12 cellular contexts compared by ENCODE assay signal in genomic region chr4:129322947-129323346, GRCh38.
DNase-seq lines count a peak whose midpoint lies in the region; ATAC-seq and TF ChIP-seq lines count a peak whose summit lies in the region.
"Had no signal": no experiment of that assay in that cellular context is flagged by ENCODE, and none has a peak within 500 bp of the region (broad histone marks: within the 10 kb centered on the region; RNA-seq: fewer than 3 reads in every experiment).

No MANE protein-coding gene starts in this region.

- H3K4me2 ChIP-seq in neural progenitor cell = peak overlapping the region; percentile 5

- no peak overlapping the region for H3K27ac ChIP-seq in neural progenitor cell
- H3K27ac ChIP-seq: 22Rv1; BLaER1 treated with 17β-estradiol and CSF1 and Interleukin-3, amounts not matched to agents 10 nM and 100 nM had no signal

- peak; percentile 18 for DNase-seq in NCI-H146 (lab: John Stamatoyannopoulos, UW)
- DNase-seq in NCI-H146 treated with DMSO at 0.1 percent for 48 hours (lab: John Stamatoyannopoulos, UW; ENCODE audit: unreplicated experiment) = no peak
- peak; percentile 35 for DNase-seq in NCI-H2227 treated with DMSO at 0.1 percent for 48 hours (lab: John Stamatoyannopoulos, UW)
- peak; percentile 10 for DNase-seq in iPS-NIHi7 (ENCODE audit: extremely low spot score)
- peak; percentile 45 for DNase-seq in neural progenitor cell (ENCODE audit: low spot score)
- no peak for DNase-seq in stimulated activated CD8-positive, alpha-beta memory T cell treated with anti-CD3 and anti-CD28 coated beads, Interleukin-4, amount 100 ng/mL, for 48 hours
- no peak for DNase-seq in effector memory CD8-positive, alpha-beta T cell
- DNase-seq: CD4-positive, CD25-positive, alpha-beta regulatory T cell; H9 had no signal

- no peaks in the 10 kb centered on the region for H3K36me3 ChIP-seq in neural progenitor cell
- H3K36me3 ChIP-seq: BLaER1 treated with 17β-estradiol and CSF1 and Interleukin-3, amounts not matched to agents 10 nM and 100 nM had no signal

- peaks cover 18% of the 10 kb centered on the region for H3K4me1 ChIP-seq in neural progenitor cell

- no peak overlapping the region for H3K27ac Mint-ChIP-seq in neural progenitor cell
- no peak overlapping the region for H3K27ac Mint-ChIP-seq in effector memory CD8-positive, alpha-beta T cell
- H3K27ac Mint-ChIP-seq: CD4-positive, CD25-positive, alpha-beta regulatory T cell; H9 had no signal

- H3F3A ChIP-seq in neural progenitor cell (ENCODE audit: low read depth) = no peaks in the 10 kb centered on the region

- no peak overlapping the region for H2AFZ ChIP-seq in neural progenitor cell (replicated peaks)

- no peak overlapping the region for H3K9ac ChIP-seq in neural progenitor cell
- H3K9ac ChIP-seq: BLaER1 treated with 17β-estradiol and CSF1 and Interleukin-3, amounts not matched to agents 10 nM and 100 nM had no signal

- ATAC-seq in activated CD4-positive, CD25-positive, alpha-beta regulatory T cell treated with anti-CD3 and anti-CD28 coated beads, Interleukin-2, amount 50 U/mL, for 24 hours = no peak
- no peak for ATAC-seq in effector memory CD8-positive, alpha-beta T cell (replicated peaks)

- no peaks in the 10 kb centered on the region for H3K36me3 Mint-ChIP-seq in neural progenitor cell
- H3K36me3 Mint-ChIP-seq in effector memory CD8-positive, alpha-beta T cell (ENCODE audit: insufficient read depth) = peaks cover 2% of the 10 kb centered on the region
- H3K36me3 Mint-ChIP-seq: CD4-positive, CD25-positive, alpha-beta regulatory T cell had no signal

- H3K4me1 Mint-ChIP-seq in neural progenitor cell = peaks cover 15% of the 10 kb centered on the region
- no peaks in the 10 kb centered on the region for H3K4me1 Mint-ChIP-seq in effector memory CD8-positive, alpha-beta T cell (ENCODE audit: low read depth in 2 of 2)
- H3K4me1 Mint-ChIP-seq: CD4-positive, CD25-positive, alpha-beta regulatory T cell had no signal

- TF ChIP-seq CTCF in neural progenitor cell (IDR thresholded peaks at IDR 0.05) = no peak

- no peak overlapping the region for H3K4me3 ChIP-seq in neural progenitor cell
- H3K4me3 ChIP-seq: BLaER1 treated with 17β-estradiol and CSF1 and Interleukin-3, amounts not matched to agents 10 nM and 100 nM had no signal

- H3K79me2 ChIP-seq in neural progenitor cell (ENCODE audit: low read depth) = no peaks in the 10 kb centered on the region

- H4K20me1 ChIP-seq in neural progenitor cell (ENCODE audit: low read depth) = no peaks in the 10 kb centered on the region
- H4K20me1 ChIP-seq: BLaER1 treated with 17β-estradiol and CSF1 and Interleukin-3, amounts not matched to agents 10 nM and 100 nM had no signal

- no peak overlapping the region for H3K4me3 Mint-ChIP-seq in neural progenitor cell
- no peak overlapping the region for H3K4me3 Mint-ChIP-seq in effector memory CD8-positive, alpha-beta T cell
- H3K4me3 Mint-ChIP-seq: CD4-positive, CD25-positive, alpha-beta regulatory T cell; H9 had no signal

- no peaks in the 10 kb centered on the region for H3K9me3 Mint-ChIP-seq in neural progenitor cell
- H3K9me3 Mint-ChIP-seq in effector memory CD8-positive, alpha-beta T cell = no peaks in the 10 kb centered on the region

- H3K9me3 ChIP-seq in neural progenitor cell (ENCODE audit: low read depth) = no peaks in the 10 kb centered on the region
- H3K9me3 ChIP-seq: BLaER1 treated with 17β-estradiol and CSF1 and Interleukin-3, amounts not matched to agents 10 nM and 100 nM had no signal

- no peaks in the 10 kb centered on the region for H3K27me3 Mint-ChIP-seq in neural progenitor cell (ENCODE audit: insufficient read depth, low read depth)
- peaks cover 12 to 15% of the 10 kb centered on the region in 2 donors for H3K27me3 Mint-ChIP-seq in effector memory CD8-positive, alpha-beta T cell
- H3K27me3 Mint-ChIP-seq: CD4-positive, CD25-positive, alpha-beta regulatory T cell had no signal

- H3K27me3 ChIP-seq in neural progenitor cell = no peaks in the 10 kb centered on the region
- H3K27me3 ChIP-seq: BLaER1 treated with 17β-estradiol and CSF1 and Interleukin-3, amounts not matched to agents 10 nM and 100 nM had no signal

Comparison
In these comparisons a context has a peak if more than half of its experiments do, and no peak if none do; other contexts are left out.
1. DNase-seq: peak in NCI-H146 (single experiment), NCI-H2227 treated with DMSO at 0.1 percent for 48 hours (single experiment), iPS-NIHi7 (single experiment) and neural progenitor cell (single experiment); none in NCI-H146 treated with DMSO at 0.1 percent for 48 hours (single experiment), stimulated activated CD8-positive, alpha-beta memory T cell treated with anti-CD3 and anti-CD28 coated beads, Interleukin-4, amount 100 ng/mL, for 48 hours (single experiment) and effector memory CD8-positive, alpha-beta T cell (0 of 3).